ENCODE assay signal across 8 cellular contexts in genomic region chr6:71510057-71510713, GRCh38.
DNase-seq lines count a peak whose midpoint lies in the region; ATAC-seq and TF ChIP-seq lines count a peak whose summit lies in the region.

No MANE protein-coding gene starts in this region.

- 38 to 49% methylated on average over 5 of the region's 5 CpGs for WGBS in lower leg skin, 2 donors

- H3K27ac ChIP-seq in HCT116 (ENCODE audit: low read depth, low read length), result no peak overlapping the region
- H3K27ac ChIP-seq in colonic mucosa, result no peak overlapping the region
- H3K27ac ChIP-seq in vagina, result no peak overlapping the region

- ATAC-seq in HCT116, result peak; percentile 57

- H3K9me2 ChIP-seq in HCT116 (ENCODE audit: insufficient read depth), result no peaks in the 10 kb centered on the region

- POLR2A ChIA-PET in HCT116 (lab: Charles Lee), result no interaction called here

- DNase-seq in NCI-H1417 (lab: John Stamatoyannopoulos, UW), result peak; percentile 45 to 68 (median 56)
- DNase-seq in NCI-H1417 treated with DMSO at 0.1 percent for 48 hours (lab: John Stamatoyannopoulos, UW), result no peak
- DNase-seq in HCT116 (ENCODE audit: low read depth, low spot score), result peak; percentile 27
- DNase-seq in NCI-H226, result peak; percentile 53
- peak; percentile 26 for DNase-seq in colonic mucosa
- DNase-seq in lower leg skin (ENCODE audit: low spot score in 2 of 2), result peak; percentile 41 to 87
- no peak for DNase-seq in vagina (ENCODE audit: extremely low spot score in 2 of 2)
- DNase-seq in SHP77 (lab: John Stamatoyannopoulos, UW), result no peak

- no peaks in the 10 kb centered on the region for H3K79me2 ChIP-seq in HCT116 (ENCODE audit: insufficient read depth, low read length)

- no TSS peak for BruUV-seq in HCT116 (replicated peaks; lab: Mats Ljungman, UMichigan)

- no peak for TF ChIP-seq POLR2A in HCT116 (IDR thresholded peaks at IDR 0.05; ENCODE audit: borderline replicate concordance, extremely low read depth, insufficient read depth, insufficient read length)
- no peak for TF ChIP-seq POLR2A in lower leg skin (IDR thresholded peaks at IDR 0.05)
- TF ChIP-seq POLR2A in vagina (IDR thresholded peaks at IDR 0.05), result no peak

- H3K4me2 ChIP-seq in HCT116 (ENCODE audit: low read length), result no peak overlapping the region

- H3K27me3 ChIP-seq in HCT116 (ENCODE audit: insufficient read depth, low read length) (no peaks in the 10 kb centered on the region), colonic mucosa (no peaks in the 10 kb centered on the region), vagina (no peaks in the 10 kb centered on the region)

- intact Hi-C loops in HCT116 (cut with micrococcal nuclease), result loop anchor here (1.0 to 5.0 kb wide), 2 partner anchors 126 to 318 kb away; no protein-coding TSS in a partner anchor
- intact Hi-C loops in colonic mucosa (cut with DNase I), result loop anchor here (2.0 kb wide), 1 partner anchor 123 kb away; no protein-coding TSS in a partner anchor
- intact Hi-C loops in lower leg skin (cut with DNase I; ENCODE audit: low total_unique reads), result no loop called here
- intact Hi-C loops in vagina (cut with DNase I), result no loop called here

- peak; percentile 37 to 42 (median 41); a peak in 4 of 6 replicates for TF ChIP-seq CTCF in HCT116 (IDR thresholded peaks at IDR 0.05 in 2 of 3, conservative IDR thresholded peaks at IDR 0.05 in 1 of 3; ENCODE audit: borderline replicate concordance in 1 of 3, insufficient read depth in 1 of 3, low read depth in 2 of 3, low read length in 2 of 3)
- TF ChIP-seq CTCF in colonic mucosa (IDR thresholded peaks at IDR 0.05), result no peak
- TF ChIP-seq CTCF in lower leg skin (IDR thresholded peaks at IDR 0.05), result no peak
- TF ChIP-seq CTCF in vagina (IDR thresholded peaks at IDR 0.05), result peak in 2 of 3 experiments; percentile 35 to 52

- RAD21 ChIA-PET in HCT116 (lab: Charles Lee; ENCODE audit: low non-redundant PET in 1 of 2, low total read pairs in 2 of 2, uncharacterized antibody in 2 of 2, unreplicated experiment in 2 of 2), result no interaction called here

- H3K4me1 ChIP-seq in HCT116 (ENCODE audit: control insufficient read depth in 1 of 2, insufficient read depth in 2 of 2, low read length in 2 of 2) (no peaks in the 10 kb centered on the region), colonic mucosa (no peaks in the 10 kb centered on the region), vagina (no peaks in the 10 kb centered on the region)

- H3K4me3 ChIP-seq in HCT116 (replicated peaks in 1 of 2; ENCODE audit: low read depth in 1 of 2, low read length in 2 of 2), result no peak overlapping the region
- H3K4me3 ChIP-seq in colonic mucosa, result no peak overlapping the region
- H3K4me3 ChIP-seq in lower leg skin (ENCODE audit: low read depth, poor library complexity, severe bottlenecking), result no peak overlapping the region
- no peak overlapping the region for H3K4me3 ChIP-seq in vagina

- TF ChIP-seq RAD21 in HCT116 (IDR thresholded peaks at IDR 0.05; ENCODE audit: low read depth), result peak; percentile 67

- CTCF ChIA-PET in HCT116 (lab: Charles Lee), result interaction anchor here (0.6 to 2.7 kb wide), 5 partner anchors 114 to 495 kb away, joined by 3 to 14 read pairs (median 4); no protein-coding TSS in a partner anchor

- no peaks in the 10 kb centered on the region for H4K20me1 ChIP-seq in HCT116 (ENCODE audit: insufficient read depth)

- H3K36me3 ChIP-seq in HCT116 (ENCODE audit: control insufficient read depth in 1 of 2, insufficient read depth in 2 of 2, low read length in 2 of 2), result no peaks in the 10 kb centered on the region
- H3K36me3 ChIP-seq in colonic mucosa, result no peaks in the 10 kb centered on the region
- no peaks in the 10 kb centered on the region for H3K36me3 ChIP-seq in vagina

- H2AFZ ChIP-seq in HCT116 (ENCODE audit: low read depth, low read length, poor library complexity, severe bottlenecking), result no peak overlapping the region

- H3K9me3 ChIP-seq in HCT116 (ENCODE audit: control insufficient read depth in 1 of 2, insufficient read depth in 1 of 2, low read depth in 1 of 2, low read length in 2 of 2), result no peaks in the 10 kb centered on the region
- H3K9me3 ChIP-seq in colonic mucosa, result no peaks in the 10 kb centered on the region
- no peaks in the 10 kb centered on the region for H3K9me3 ChIP-seq in vagina

- H3K9ac ChIP-seq in HCT116 (ENCODE audit: low read length) (no peak overlapping the region), colonic mucosa (ENCODE audit: low read depth in 2 of 2, low read length in 2 of 2) (no peak overlapping the region)

TF ChIP-seq in HCT116, 20 proteins besides CTCF, POLR2A, EP300 and RAD21:
- TF ChIP-seq EZH2 (IDR thresholded peaks at IDR 0.05), result no peak
- no peak for TF ChIP-seq SP1 (IDR thresholded peaks at IDR 0.05; ENCODE audit: low read depth)
- no peak for TF ChIP-seq FOSL1 (IDR thresholded peaks at IDR 0.05; ENCODE audit: low read depth)
- no peak for TF ChIP-seq ZFX (IDR thresholded peaks at IDR 0.05)
- no peak for TF ChIP-seq ELF1 (IDR thresholded peaks at IDR 0.05; ENCODE audit: borderline replicate concordance, low read depth)
- no peak for TF ChIP-seq ZBTB33 (IDR thresholded peaks at IDR 0.05; ENCODE audit: extremely low read depth, insufficient replicate concordance, low read length)
- TF ChIP-seq TCF7L2 (IDR thresholded peaks at IDR 0.05; ENCODE audit: borderline replicate concordance, extremely low read depth, insufficient read depth, insufficient read length), result no peak
- no peak for TF ChIP-seq YY1 (IDR thresholded peaks at IDR 0.05; ENCODE audit: extremely low read depth, insufficient replicate concordance, low read depth, low read length)

Comparison
In these comparisons a context has a peak if more than half of its experiments do, and no peak if none do; other contexts are left out.
1. DNase-seq: peak in NCI-H1417 (3 of 3), HCT116 (single experiment), NCI-H226 (single experiment), colonic mucosa (single experiment) and lower leg skin (2 of 2); none in NCI-H1417 treated with DMSO at 0.1 percent for 48 hours (single experiment), vagina (0 of 2) and SHP77 (0 of 2).
2. CTCF ChIP-seq: peak in HCT116 (3 of 3) and vagina (2 of 3); none in colonic mucosa (single experiment) and lower leg skin (0 of 3).
3. intact Hi-C loops: an anchor here in HCT116 (1.0 to 5.0 kb wide) and colonic mucosa (2.0 kb wide); none called in lower leg skin and vagina.